ENCODE assay signal across 2 cellular contexts in the genomic region with DNA sequence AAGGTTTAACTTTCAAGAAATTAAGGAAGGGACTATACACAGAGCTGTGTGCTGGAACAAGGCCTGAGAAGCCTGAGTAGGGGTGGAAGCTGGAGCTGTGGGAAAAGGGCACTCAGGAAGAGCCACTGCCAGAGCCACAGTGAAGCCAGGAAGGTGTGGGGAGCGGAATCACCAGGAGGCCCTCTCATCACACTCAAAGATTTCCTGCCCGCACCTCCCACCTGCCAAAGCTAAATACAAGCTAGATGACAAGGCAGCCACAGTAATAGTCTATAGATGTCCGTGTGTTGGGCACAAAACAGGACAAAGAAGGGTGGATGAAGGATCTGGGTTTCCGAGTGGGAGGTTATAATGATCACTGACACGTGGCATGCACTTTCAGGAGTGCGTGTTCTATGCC.
TF ChIP-seq lines count a peak whose summit lies in the region.

No MANE protein-coding gene starts in this region.

TF ChIP-seq in IMR-90, 13 proteins besides CTCF, POLR2A, EP300 and RAD21:
- TF ChIP-seq, protein P1, sequence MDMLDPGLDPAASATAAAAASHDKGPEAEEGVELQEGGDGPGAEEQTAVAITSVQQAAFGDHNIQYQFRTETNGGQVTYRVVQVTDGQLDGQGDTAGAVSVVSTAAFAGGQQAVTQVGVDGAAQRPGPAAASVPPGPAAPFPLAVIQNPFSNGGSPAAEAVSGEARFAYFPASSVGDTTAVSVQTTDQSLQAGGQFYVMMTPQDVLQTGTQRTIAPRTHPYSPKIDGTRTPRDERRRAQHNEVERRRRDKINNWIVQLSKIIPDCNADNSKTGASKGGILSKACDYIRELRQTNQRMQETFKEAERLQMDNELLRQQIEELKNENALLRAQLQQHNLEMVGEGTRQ (IDR thresholded peaks at IDR 0.05; ENCODE audit: low read depth, low read length): no peak
- TF ChIP-seq RFX5 (IDR thresholded peaks at IDR 0.05; ENCODE audit: low read depth, low read length) (no peak), CHD1 (IDR thresholded peaks at IDR 0.05; ENCODE audit: low read depth, low read length) (no peak), FOS (IDR thresholded peaks at IDR 0.05; ENCODE audit: low read depth, low read length) (no peak), RCOR1 (IDR thresholded peaks at IDR 0.05; ENCODE audit: insufficient replicate concordance, low read length) (no peak), NFE2L2 (IDR thresholded peaks at IDR 0.05; ENCODE audit: low read depth, low read length) (no peak), MXI1 (IDR thresholded peaks at IDR 0.05; ENCODE audit: borderline replicate concordance, low read depth, low read length) (no peak), MAZ (IDR thresholded peaks at IDR 0.05; ENCODE audit: borderline replicate concordance, low read depth, low read length) (no peak), SMC3 (IDR thresholded peaks at IDR 0.05; ENCODE audit: low read depth, low read length) (no peak), MAFK (IDR thresholded peaks at IDR 0.05; ENCODE audit: low read depth, low read length) (no peak), CEBPB (IDR thresholded peaks at IDR 0.05; ENCODE audit: low read depth, low read length) (no peak), BHLHE40 (IDR thresholded peaks at IDR 0.05; ENCODE audit: low read depth, low read length) (no peak)
- TF ChIP-seq, protein P2, sequence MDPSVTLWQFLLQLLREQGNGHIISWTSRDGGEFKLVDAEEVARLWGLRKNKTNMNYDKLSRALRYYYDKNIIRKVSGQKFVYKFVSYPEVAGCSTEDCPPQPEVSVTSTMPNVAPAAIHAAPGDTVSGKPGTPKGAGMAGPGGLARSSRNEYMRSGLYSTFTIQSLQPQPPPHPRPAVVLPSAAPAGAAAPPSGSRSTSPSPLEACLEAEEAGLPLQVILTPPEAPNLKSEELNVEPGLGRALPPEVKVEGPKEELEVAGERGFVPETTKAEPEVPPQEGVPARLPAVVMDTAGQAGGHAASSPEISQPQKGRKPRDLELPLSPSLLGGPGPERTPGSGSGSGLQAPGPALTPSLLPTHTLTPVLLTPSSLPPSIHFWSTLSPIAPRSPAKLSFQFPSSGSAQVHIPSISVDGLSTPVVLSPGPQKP (IDR thresholded peaks at IDR 0.05; ENCODE audit: borderline replicate concordance, low read depth, low read length): no peak
TF ChIP-seq in IMR-90: peak in this region for 0.

TF ChIP-seq in WTC11, 78 proteins besides CTCF, POLR2A, EP300 and RAD21 (continued from another document):
- no peak for TF ChIP-seq RORB (CRISPR knock-in tag; IDR thresholded peaks at IDR 0.05)
- TF ChIP-seq, protein P3, sequence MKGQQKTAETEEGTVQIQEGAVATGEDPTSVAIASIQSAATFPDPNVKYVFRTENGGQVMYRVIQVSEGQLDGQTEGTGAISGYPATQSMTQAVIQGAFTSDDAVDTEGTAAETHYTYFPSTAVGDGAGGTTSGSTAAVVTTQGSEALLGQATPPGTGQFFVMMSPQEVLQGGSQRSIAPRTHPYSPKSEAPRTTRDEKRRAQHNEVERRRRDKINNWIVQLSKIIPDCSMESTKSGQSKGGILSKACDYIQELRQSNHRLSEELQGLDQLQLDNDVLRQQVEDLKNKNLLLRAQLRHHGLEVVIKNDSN (CRISPR knock-in tag; IDR thresholded peaks at IDR 0.05): no peak
- TF ChIP-seq, protein P4, sequence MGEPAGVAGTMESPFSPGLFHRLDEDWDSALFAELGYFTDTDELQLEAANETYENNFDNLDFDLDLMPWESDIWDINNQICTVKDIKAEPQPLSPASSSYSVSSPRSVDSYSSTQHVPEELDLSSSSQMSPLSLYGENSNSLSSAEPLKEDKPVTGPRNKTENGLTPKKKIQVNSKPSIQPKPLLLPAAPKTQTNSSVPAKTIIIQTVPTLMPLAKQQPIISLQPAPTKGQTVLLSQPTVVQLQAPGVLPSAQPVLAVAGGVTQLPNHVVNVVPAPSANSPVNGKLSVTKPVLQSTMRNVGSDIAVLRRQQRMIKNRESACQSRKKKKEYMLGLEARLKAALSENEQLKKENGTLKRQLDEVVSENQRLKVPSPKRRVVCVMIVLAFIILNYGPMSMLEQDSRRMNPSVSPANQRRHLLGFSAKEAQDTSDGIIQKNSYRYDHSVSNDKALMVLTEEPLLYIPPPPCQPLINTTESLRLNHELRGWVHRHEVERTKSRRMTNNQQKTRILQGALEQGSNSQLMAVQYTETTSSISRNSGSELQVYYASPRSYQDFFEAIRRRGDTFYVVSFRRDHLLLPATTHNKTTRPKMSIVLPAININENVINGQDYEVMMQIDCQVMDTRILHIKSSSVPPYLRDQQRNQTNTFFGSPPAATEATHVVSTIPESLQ (CRISPR knock-in tag; IDR thresholded peaks at IDR 0.05): no peak
- TF ChIP-seq SOX15 (CRISPR knock-in tag; IDR thresholded peaks at IDR 0.05): no peak
- TF ChIP-seq, protein P5, sequence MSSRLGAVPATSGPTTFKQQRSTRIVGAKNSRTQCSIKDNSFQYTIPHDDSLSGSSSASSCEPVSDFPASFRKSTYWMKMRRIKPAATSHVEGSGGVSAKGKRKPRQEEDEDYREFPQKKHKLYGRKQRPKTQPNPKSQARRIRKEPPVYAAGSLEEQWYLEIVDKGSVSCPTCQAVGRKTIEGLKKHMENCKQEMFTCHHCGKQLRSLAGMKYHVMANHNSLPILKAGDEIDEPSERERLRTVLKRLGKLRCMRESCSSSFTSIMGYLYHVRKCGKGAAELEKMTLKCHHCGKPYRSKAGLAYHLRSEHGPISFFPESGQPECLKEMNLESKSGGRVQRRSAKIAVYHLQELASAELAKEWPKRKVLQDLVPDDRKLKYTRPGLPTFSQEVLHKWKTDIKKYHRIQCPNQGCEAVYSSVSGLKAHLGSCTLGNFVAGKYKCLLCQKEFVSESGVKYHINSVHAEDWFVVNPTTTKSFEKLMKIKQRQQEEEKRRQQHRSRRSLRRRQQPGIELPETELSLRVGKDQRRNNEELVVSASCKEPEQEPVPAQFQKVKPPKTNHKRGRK (CRISPR knock-in tag; IDR thresholded peaks at IDR 0.05; ENCODE audit: borderline replicate concordance): no peak
